21 cellular contexts compared by ENCODE assay signal in genomic region chr7:109635374-109635773, GRCh38.
DNase-seq lines count a peak whose midpoint lies in the region; ATAC-seq and TF ChIP-seq lines count a peak whose summit lies in the region.
"Had no signal": no experiment of that assay in that cellular context is flagged by ENCODE, and none has a peak within 500 bp of the region (broad histone marks: within the 10 kb centered on the region; RNA-seq: fewer than 3 reads in every experiment).

No MANE protein-coding gene starts in this region.

- no peak for TF ChIP-seq CTCF in right atrium auricular region (IDR thresholded peaks at IDR 0.05)

- no peaks in the 10 kb centered on the region for H3K36me3 ChIP-seq in right atrium auricular region
- H3K36me3 ChIP-seq: BLaER1 treated with 17β-estradiol and CSF1 and Interleukin-3, amounts not matched to agents 10 nM and 100 nM had no signal

- no peaks in the 10 kb centered on the region for H3K27me3 ChIP-seq in right atrium auricular region
- H3K27me3 ChIP-seq: BLaER1 treated with 17β-estradiol and CSF1 and Interleukin-3, amounts not matched to agents 10 nM and 100 nM had no signal

- peak; percentile 71 for DNase-seq in DMS79 treated with DMSO at 0.1 percent for 48 hours (lab: John Stamatoyannopoulos, UW)
- DNase-seq in DMS79 (lab: John Stamatoyannopoulos, UW): no peak
- DNase-seq in Right ventricle myocardium inferior (ENCODE audit: missing footprints): no peak
- DNase-seq in right atrium auricular region (ENCODE audit: low spot score): no peak
- DNase-seq in left ventricle myocardium superior: no peak
- no peak for DNase-seq in cardiac septum (ENCODE audit: low spot score)
- DNase-seq: AML-193; Caco-2; Calu3; CD4-positive, alpha-beta T cell; CD8-positive, alpha-beta T cell; DMS 273 treated with DMSO at 0.1 percent for 48 hours; DMS153; DND-41; EL; GDM1 had no signal

- H3K4me1 ChIP-seq in right atrium auricular region: no peaks in the 10 kb centered on the region
- H3K4me1 ChIP-seq: A549; BLaER1 treated with 17β-estradiol and CSF1 and Interleukin-3, amounts not matched to agents 10 nM and 100 nM; Caco-2 had no signal

- intact Hi-C loops in Right ventricle myocardium inferior (cut with DNase I) (no loop called here), left ventricle myocardium superior (cut with micrococcal nuclease) (no loop called here), cardiac septum (cut with DNase I) (no loop called here)

- H3K9me3 ChIP-seq in right atrium auricular region: no peaks in the 10 kb centered on the region
- H3K9me3 ChIP-seq: A549, Caco-2 had no signal

- no peak overlapping the region for H3K27ac ChIP-seq in right atrium auricular region
- H3K27ac ChIP-seq: 22Rv1; A549; BLaER1 treated with 17β-estradiol and CSF1 and Interleukin-3, amounts not matched to agents 10 nM and 100 nM; C4-2B had no signal

- ATAC-seq in Right ventricle myocardium inferior (peak; percentile 37), left ventricle myocardium superior (peak; percentile 41)
- ATAC-seq: A549; CD8-positive, alpha-beta T cell; GM12878 had no signal

- no peak overlapping the region for H3K4me3 ChIP-seq in right atrium auricular region
- H3K4me3 ChIP-seq: A549; BLaER1 treated with 17β-estradiol and CSF1 and Interleukin-3, amounts not matched to agents 10 nM and 100 nM; GM12878 had no signal
